21 cellular contexts compared by ENCODE assay signal in genomic region chr2:86552889-86553288, GRCh38. TPM values are rescaled to one million over a fixed set of nuclear protein-coding genes. Genes with fewer than 3 reads are reported as not detected.
DNase-seq lines count a peak whose midpoint lies in the region; ATAC-seq and TF ChIP-seq lines count a peak whose summit lies in the region.
"Had no signal": no experiment of that assay in that cellular context is flagged by ENCODE, and none has a peak within 500 bp of the region (broad histone marks: within the 10 kb centered on the region; RNA-seq: fewer than 3 reads in every experiment).

No MANE protein-coding gene starts in this region.

- H3K27ac ChIP-seq in CD8-positive, alpha-beta T cell (ENCODE audit: low read depth, low read length), result peak overlapping the region; percentile 40
- H3K27ac ChIP-seq in naive thymus-derived CD4-positive, alpha-beta T cell (ENCODE audit: low read depth, low read length), result peak overlapping the region; percentile 8
- no peak overlapping the region for H3K27ac ChIP-seq in dorsolateral prefrontal cortex
- H3K27ac ChIP-seq: C4-2B, gastrocnemius medialis, GM23248, ovary, thyroid gland had no signal

- intact Hi-C loops in CD8-positive, alpha-beta T cell (cut with DNase I, micrococcal nuclease), result loop anchor here (1.0 to 10.0 kb wide), 2 partner anchors 10 to 242 kb away; partner anchors contain the start of genes CHMP3 (in 2 of the 2) and CD8A (in 1 of the 2)
- intact Hi-C loops in activated T-helper 1 cell treated with anti-CD3 and anti-CD28 coated beads, Interleukin-12 subunit alpha, Interleukin-12 subunit beta, Interleukin-2, Interleukin-4 antibody, amounts not matched to agents 30 ng/mL and 10 ng/mL and 1 ng/mL, durations not matched to agents 14 hours and 24 hours and 36 hours (cut with micrococcal nuclease), result no loop called here
- intact Hi-C loops in naive thymus-derived CD4-positive, alpha-beta T cell (cut with micrococcal nuclease), result loop anchor here (1.0 to 5.0 kb wide), 4 partner anchors 10 to 70 kb away; partner anchors contain the start of genes CHMP3 (in 2 of the 2) and RNF103 (in 1 of the 2)
- intact Hi-C loops in left ventricle myocardium superior (cut with micrococcal nuclease), result loop anchor here (10.0 kb wide), 1 partner anchor 52 kb away; no protein-coding TSS in a partner anchor
- intact Hi-C loops in dorsolateral prefrontal cortex (cut with DNase I), result no loop called here

- H3K27me3 ChIP-seq in CD8-positive, alpha-beta T cell (ENCODE audit: insufficient read depth, low read length), result no peaks in the 10 kb centered on the region
- no peaks in the 10 kb centered on the region for H3K27me3 ChIP-seq in naive thymus-derived CD4-positive, alpha-beta T cell (ENCODE audit: control insufficient read depth in 2 of 2, insufficient read depth in 2 of 2, low read length in 2 of 2)
- no peaks in the 10 kb centered on the region for H3K27me3 ChIP-seq in dorsolateral prefrontal cortex
- H3K27me3 ChIP-seq: gastrocnemius medialis, ovary, thyroid gland had no signal

- H3K27me3 Mint-ChIP-seq in CD8-positive, alpha-beta T cell (ENCODE audit: low read depth), result no peaks in the 10 kb centered on the region
- no peaks in the 10 kb centered on the region for H3K27me3 Mint-ChIP-seq in activated T-helper 1 cell treated with anti-CD3 and anti-CD28 coated beads, Interleukin-12 subunit alpha, Interleukin-12 subunit beta, Interleukin-2, Interleukin-4 antibody, amounts not matched to agents 30 ng/mL and 10 ng/mL and 1 ng/mL, durations not matched to agents 14 hours and 24 hours and 36 hours (ENCODE audit: insufficient read depth)
- H3K27me3 Mint-ChIP-seq in naive thymus-derived CD4-positive, alpha-beta T cell, result no peaks in the 10 kb centered on the region
- H3K27me3 Mint-ChIP-seq: memory B cell had no signal

- DNase-seq in activated CD8-positive, alpha-beta memory T cell treated with anti-CD3 and anti-CD28 coated beads, Interleukin-2, amount 50 U/mL, for 4 hours, result peak; percentile 22
- no peak for DNase-seq in activated CD8-positive, alpha-beta memory T cell treated with anti-CD3 and anti-CD28 coated beads for 24 hours
- DNase-seq in CD8-positive, alpha-beta T cell, result peak in 6 of 7 experiments; percentile 9 to 63 (median 37)
- no peak for DNase-seq in activated T-helper 1 cell treated with anti-CD3 and anti-CD28 coated beads, Interleukin-12 subunit alpha, Interleukin-12 subunit beta, Interleukin-2, Interleukin-4 antibody, amounts not matched to agents 30 ng/mL and 10 ng/mL and 1 ng/mL, durations not matched to agents 14 hours and 24 hours and 36 hours (ENCODE audit: low spot score)
- DNase-seq in naive thymus-derived CD4-positive, alpha-beta T cell, result peak in 7 of 9 donors; percentile 42 to 75 (median 68)
- DNase-seq in left ventricle myocardium superior, result no peak
- no peak for DNase-seq in dorsolateral prefrontal cortex
- DNase-seq: ACHN; activated CD4-positive, CD25-positive, alpha-beta regulatory T cell treated with anti-CD3 and anti-CD28 coated beads, Interleukin-2, amount 50 U/mL, for 72 hours; DMS153; effector CD4-positive, alpha-beta T cell; gastrocnemius medialis; GM23248; IMR-90; NCI-H524 treated with DMSO at 0.1 percent for 48 hours; ovary; thyroid gland had no signal

- peak overlapping the region; percentile 83 for H3K4me3 Mint-ChIP-seq in CD8-positive, alpha-beta T cell
- H3K4me3 Mint-ChIP-seq in activated T-helper 1 cell treated with anti-CD3 and anti-CD28 coated beads, Interleukin-12 subunit alpha, Interleukin-12 subunit beta, Interleukin-2, Interleukin-4 antibody, amounts not matched to agents 30 ng/mL and 10 ng/mL and 1 ng/mL, durations not matched to agents 14 hours and 24 hours and 36 hours, result peak overlapping the region; percentile 49
- H3K4me3 Mint-ChIP-seq in naive thymus-derived CD4-positive, alpha-beta T cell, result peak overlapping the region; percentile 61 to 90 (median 83)
- H3K4me3 Mint-ChIP-seq: memory B cell had no signal

- peak; percentile 87 for ATAC-seq in CD8-positive, alpha-beta T cell
- peak; percentile 87 for ATAC-seq in naive thymus-derived CD4-positive, alpha-beta T cell
- ATAC-seq in left ventricle myocardium superior (no peak), HG02623 (IDR thresholded peaks at IDR 0.05; ENCODE audit: unreplicated experiment) (no peak)
- ATAC-seq: gastrocnemius medialis, right cardiac atrium had no signal

- peaks cover 44% of the 10 kb centered on the region for H3K4me1 Mint-ChIP-seq in CD8-positive, alpha-beta T cell (ENCODE audit: low read depth)
- H3K4me1 Mint-ChIP-seq in activated T-helper 1 cell treated with anti-CD3 and anti-CD28 coated beads, Interleukin-12 subunit alpha, Interleukin-12 subunit beta, Interleukin-2, Interleukin-4 antibody, amounts not matched to agents 30 ng/mL and 10 ng/mL and 1 ng/mL, durations not matched to agents 14 hours and 24 hours and 36 hours (ENCODE audit: low read depth), result peaks cover 12% of the 10 kb centered on the region
- H3K4me1 Mint-ChIP-seq in naive thymus-derived CD4-positive, alpha-beta T cell, result peaks cover 1 to 42% (median 19%) of the 10 kb centered on the region in 7 donors

- H3K27ac Mint-ChIP-seq in CD8-positive, alpha-beta T cell, result peak overlapping the region; percentile 91
- peak overlapping the region; percentile 40 for H3K27ac Mint-ChIP-seq in activated T-helper 1 cell treated with anti-CD3 and anti-CD28 coated beads, Interleukin-12 subunit alpha, Interleukin-12 subunit beta, Interleukin-2, Interleukin-4 antibody, amounts not matched to agents 30 ng/mL and 10 ng/mL and 1 ng/mL, durations not matched to agents 14 hours and 24 hours and 36 hours
- peak overlapping the region in 7 of 9 donors; percentile 71 to 98 (median 93) for H3K27ac Mint-ChIP-seq in naive thymus-derived CD4-positive, alpha-beta T cell
- H3K27ac Mint-ChIP-seq: memory B cell had no signal

- no peak for TF ChIP-seq CTCF in CD8-positive, alpha-beta T cell (IDR thresholded peaks at IDR 0.05)
- TF ChIP-seq CTCF in dorsolateral prefrontal cortex (IDR thresholded peaks at IDR 0.05 in 54 of 56, conservative IDR thresholded peaks at IDR 0.05 in 2 of 56; ENCODE audit: low read depth in 1 of 56, partially characterized antibody in 56 of 56), result no peak

- no peaks in the 10 kb centered on the region for H3K9me3 Mint-ChIP-seq in CD8-positive, alpha-beta T cell
- peaks cover 12% of the 10 kb centered on the region for H3K9me3 Mint-ChIP-seq in activated T-helper 1 cell treated with anti-CD3 and anti-CD28 coated beads, Interleukin-12 subunit alpha, Interleukin-12 subunit beta, Interleukin-2, Interleukin-4 antibody, amounts not matched to agents 30 ng/mL and 10 ng/mL and 1 ng/mL, durations not matched to agents 14 hours and 24 hours and 36 hours
- peaks cover 0 to 7% (median 1%) of the 10 kb centered on the region in 11 donors for H3K9me3 Mint-ChIP-seq in naive thymus-derived CD4-positive, alpha-beta T cell
- H3K9me3 Mint-ChIP-seq: memory B cell had no signal

- no peaks in the 10 kb centered on the region for H3K9me3 ChIP-seq in CD8-positive, alpha-beta T cell (ENCODE audit: low read length)
- H3K9me3 ChIP-seq in naive thymus-derived CD4-positive, alpha-beta T cell (ENCODE audit: control insufficient read depth in 2 of 3, low read length in 3 of 3), result peaks cover 0 to 5% (median 0%) of the 10 kb centered on the region in 3 experiments
- H3K9me3 ChIP-seq: gastrocnemius medialis, ovary, thyroid gland had no signal

- peaks cover 26% of the 10 kb centered on the region for H3K4me1 ChIP-seq in CD8-positive, alpha-beta T cell (ENCODE audit: insufficient read depth, low read length)
- H3K4me1 ChIP-seq in naive thymus-derived CD4-positive, alpha-beta T cell (ENCODE audit: control insufficient read depth in 2 of 2, insufficient read depth in 2 of 2, low read length in 2 of 2), result peaks cover 13 to 30% of the 10 kb centered on the region in 2 donors
- H3K4me1 ChIP-seq: thyroid gland had no signal

- H3K36me3 Mint-ChIP-seq in CD8-positive, alpha-beta T cell, result peaks cover 10% of the 10 kb centered on the region
- H3K36me3 Mint-ChIP-seq in activated T-helper 1 cell treated with anti-CD3 and anti-CD28 coated beads, Interleukin-12 subunit alpha, Interleukin-12 subunit beta, Interleukin-2, Interleukin-4 antibody, amounts not matched to agents 30 ng/mL and 10 ng/mL and 1 ng/mL, durations not matched to agents 14 hours and 24 hours and 36 hours (ENCODE audit: low read depth), result peaks cover 26% of the 10 kb centered on the region
- H3K36me3 Mint-ChIP-seq in naive thymus-derived CD4-positive, alpha-beta T cell, result peaks cover 0 to 38% (median 15%) of the 10 kb centered on the region in 5 donors

- H3K4me3 ChIP-seq in CD8-positive, alpha-beta T cell (ENCODE audit: low read depth, low read length), result peak overlapping the region; percentile 52
- H3K4me3 ChIP-seq in naive thymus-derived CD4-positive, alpha-beta T cell (ENCODE audit: low read length), result peak overlapping the region; percentile 22
- no peak overlapping the region for H3K4me3 ChIP-seq in dorsolateral prefrontal cortex
- H3K4me3 ChIP-seq: gastrocnemius medialis, GM23248, ovary, thyroid gland had no signal

- POLR2A ChIA-PET in CD8-positive, alpha-beta T cell (lab: Charles Lee), result interaction anchor here (1.2 to 3.5 kb wide), 4 partner anchors 10 to 69 kb away, joined by 3 to 27 read pairs (median 10); partner anchors contain the start of gene CHMP3
- POLR2A ChIA-PET in naive thymus-derived CD4-positive, alpha-beta T cell (lab: Charles Lee), result interaction anchor here (0.6 to 4.5 kb wide), 8 partner anchors 9 to 196 kb away, joined by 3 to 63 read pairs (median 6); partner anchors contain the start of genes CHMP3 and KDM3A

- H3K36me3 ChIP-seq in CD8-positive, alpha-beta T cell (ENCODE audit: insufficient read depth, low read length), result no peaks in the 10 kb centered on the region
- peaks cover 0 to 8% (median 0%) of the 10 kb centered on the region in 3 experiments for H3K36me3 ChIP-seq in naive thymus-derived CD4-positive, alpha-beta T cell (ENCODE audit: control insufficient read depth in 2 of 3, insufficient read depth in 3 of 3, low read length in 3 of 3)
- H3K36me3 ChIP-seq: gastrocnemius medialis, ovary, thyroid gland had no signal

- CTCF ChIA-PET in CD8-positive, alpha-beta T cell (lab: Charles Lee), result interaction anchor here (1.1 to 1.4 kb wide), 2 partner anchors 34 to 146 kb away, joined by 4 to 5 read pairs; no protein-coding TSS in a partner anchor
- CTCF ChIA-PET in naive thymus-derived CD4-positive, alpha-beta T cell (lab: Charles Lee), result interaction anchor here (2.3 kb wide), 1 partner anchor 11 kb away, joined by 6 read pairs; the partner anchor contains the start of gene CHMP3

RNA-seq across cellular contexts. Expression of gene CHMP3, which starts 10.4 kb away (rescaled TPM):
- total RNA-seq in CD8-positive, alpha-beta T cell, result 10 to 100 TPM; 61.0 to 63.2 TPM
- 27.7 and 27.9 TPM in 2 replicates for total RNA-seq in activated T-helper 1 cell treated with anti-CD3 and anti-CD28 coated beads, Interleukin-12 subunit alpha, Interleukin-12 subunit beta, Interleukin-2, Interleukin-4 antibody, amounts not matched to agents 30 ng/mL and 10 ng/mL and 1 ng/mL, durations not matched to agents 14 hours and 24 hours and 36 hours
- total RNA-seq in naive thymus-derived CD4-positive, alpha-beta T cell, result 100 to 1,000 TPM in 2 of 5 experiments, 10 to 100 TPM in 3; 39.9 to 103 (median 71.4) TPM
- polyA plus RNA-seq in naive thymus-derived CD4-positive, alpha-beta T cell, result 10 to 100 TPM; 90.1 to 99.1 TPM
- total RNA-seq in left ventricle myocardium superior, result 184 TPM
- total RNA-seq in dorsolateral prefrontal cortex, result 100 to 1,000 TPM in 96 of 120 experiments, 10 to 100 TPM in 24; 70.7 to 207 (median 128) TPM

Comparison
In these comparisons a context has a peak if more than half of its experiments do, and no peak if none do; other contexts are left out.
1. DNase-seq: peak in activated CD8-positive, alpha-beta memory T cell treated with anti-CD3 and anti-CD28 coated beads, Interleukin-2, amount 50 U/mL, for 4 hours (single experiment), CD8-positive, alpha-beta T cell (6 of 7) and naive thymus-derived CD4-positive, alpha-beta T cell (7 of 9); none in activated CD8-positive, alpha-beta memory T cell treated with anti-CD3 and anti-CD28 coated beads for 24 hours (single experiment), activated T-helper 1 cell treated with anti-CD3 and anti-CD28 coated beads, Interleukin-12 subunit alpha, Interleukin-12 subunit beta, Interleukin-2, Interleukin-4 antibody, amounts not matched to agents 30 ng/mL and 10 ng/mL and 1 ng/mL, durations not matched to agents 14 hours and 24 hours and 36 hours (single experiment), left ventricle myocardium superior (single experiment) and dorsolateral prefrontal cortex (0 of 10).
2. ATAC-seq: peak in CD8-positive, alpha-beta T cell (single experiment) and naive thymus-derived CD4-positive, alpha-beta T cell (single experiment); none in left ventricle myocardium superior (single experiment) and HG02623 (single experiment).
3. H3K27ac ChIP-seq: peak in CD8-positive, alpha-beta T cell (single experiment) and naive thymus-derived CD4-positive, alpha-beta T cell (single experiment); none in dorsolateral prefrontal cortex (0 of 59).
4. H3K4me3 ChIP-seq: peak in CD8-positive, alpha-beta T cell (single experiment) and naive thymus-derived CD4-positive, alpha-beta T cell (single experiment); none in dorsolateral prefrontal cortex (0 of 59).
5. H3K27ac Mint-ChIP-seq: peak in every context shown above with its lines; median percentile 93 in naive thymus-derived CD4-positive, alpha-beta T cell; 91 in CD8-positive, alpha-beta T cell; 40 in activated T-helper 1 cell treated with anti-CD3 and anti-CD28 coated beads, Interleukin-12 subunit alpha, Interleukin-12 subunit beta, Interleukin-2, Interleukin-4 antibody, amounts not matched to agents 30 ng/mL and 10 ng/mL and 1 ng/mL, durations not matched to agents 14 hours and 24 hours and 36 hours.
6. intact Hi-C loops: an anchor here in CD8-positive, alpha-beta T cell (1.0 to 10.0 kb wide), naive thymus-derived CD4-positive, alpha-beta T cell (1.0 to 5.0 kb wide) and left ventricle myocardium superior (10.0 kb wide); none called in activated T-helper 1 cell treated with anti-CD3 and anti-CD28 coated beads, Interleukin-12 subunit alpha, Interleukin-12 subunit beta, Interleukin-2, Interleukin-4 antibody, amounts not matched to agents 30 ng/mL and 10 ng/mL and 1 ng/mL, durations not matched to agents 14 hours and 24 hours and 36 hours and dorsolateral prefrontal cortex.
7. Peak in every context shown above with its lines, with median percentiles within 50 percentile points of each other: H3K4me3 Mint-ChIP-seq.